ENCODE assay signal across 20 cellular contexts in the genomic region with DNA sequence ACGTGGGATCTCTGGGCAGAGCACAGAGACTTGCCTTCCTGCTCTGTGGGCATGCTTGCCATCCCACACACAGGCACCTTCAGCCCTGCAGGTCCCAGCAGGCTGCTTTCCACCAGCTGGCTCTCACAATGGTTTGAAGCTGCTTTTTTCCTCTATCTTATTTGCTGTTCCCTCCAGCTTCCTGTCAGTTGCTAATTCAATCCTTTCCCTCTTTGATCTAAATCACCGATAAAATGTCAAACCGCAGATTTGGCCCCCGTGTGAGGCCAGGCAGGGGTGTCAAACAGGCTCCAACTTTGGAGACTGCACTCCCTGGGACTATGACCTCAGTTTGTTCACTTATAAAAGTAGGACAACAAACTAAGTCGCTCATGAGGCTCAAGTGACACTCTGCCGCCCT. TPM values are rescaled to one million over a fixed set of nuclear protein-coding genes. Genes with fewer than 3 reads are reported as not detected.
DNase-seq lines count a peak whose midpoint lies in the region; ATAC-seq and TF ChIP-seq lines count a peak whose summit lies in the region.
"Had no signal": no experiment of that assay in that cellular context is flagged by ENCODE, and none has a peak within 500 bp of the region (broad histone marks: within the 10 kb centered on the region; RNA-seq: fewer than 3 reads in every experiment).

No MANE protein-coding gene starts in this region.

- H3K9me3 ChIP-seq in endodermal cell (ENCODE audit: control insufficient read depth, low read length) = no peaks in the 10 kb centered on the region
- H3K9me3 ChIP-seq: Peyer's patch had no signal

- peak overlapping the region; percentile 54 to 90 for H3K27ac Mint-ChIP-seq in stimulated activated naive CD8-positive, alpha-beta T cell treated with anti-CD3 and anti-CD28 coated beads, Interleukin-15, amount 100 ng/mL, for 72 hours
- H3K27ac Mint-ChIP-seq in endodermal cell = no peak overlapping the region
- H3K27ac Mint-ChIP-seq in MCF 10A (ENCODE audit: low read depth, unreplicated experiment) = no peak overlapping the region
- H3K27ac Mint-ChIP-seq: B cell, HFFc6 had no signal

- peaks cover 17% of the 10 kb centered on the region for H3K4me1 Mint-ChIP-seq in stimulated activated naive CD8-positive, alpha-beta T cell treated with anti-CD3 and anti-CD28 coated beads, Interleukin-15, amount 100 ng/mL, for 72 hours
- H3K4me1 Mint-ChIP-seq in endodermal cell (peaks cover 12% of the 10 kb centered on the region), MCF 10A (ENCODE audit: insufficient read depth, unreplicated experiment) (no peaks in the 10 kb centered on the region)
- H3K4me1 Mint-ChIP-seq: B cell had no signal

- POLR2A ChIA-PET in MCF 10A (lab: Yijun Ruan, JAX) = interaction anchor here (0.6 kb wide), 1 partner anchor 43 kb away, joined by 3 read pairs; no protein-coding TSS in a partner anchor

- intact Hi-C loops in MCF 10A (cut with micrococcal nuclease) = no loop called here

- no peak overlapping the region for H3K9ac ChIP-seq in endodermal cell (ENCODE audit: extremely low read depth, low read length, poor library complexity, severe bottlenecking)

- peak; percentile 5 for ATAC-seq in stimulated activated naive CD8-positive, alpha-beta T cell treated with anti-CD3 and anti-CD28 coated beads, Interleukin-15, amount 100 ng/mL, for 72 hours
- no peak for ATAC-seq in stimulated activated naive CD8-positive, alpha-beta T cell treated with anti-CD3 and anti-CD28 coated beads, Interleukin-15, Interleukin-2, amounts not matched to agents 100 U/mL and 50 U/mL, for 24 hours
- ATAC-seq in GM18870 (IDR thresholded peaks at IDR 0.05; ENCODE audit: unreplicated experiment) (no peak), HG02852 (IDR thresholded peaks at IDR 0.05; ENCODE audit: unreplicated experiment) (no peak)

- WGBS in endodermal cell (ENCODE audit: insufficient coverage in 1 of 2, insufficient read length in 1 of 2), 2 experiments = 33 to 55% methylated on average over 4 to 6 of the region's 6 CpGs

- TF ChIP-seq CTCF in endodermal cell (conservative IDR thresholded peaks at IDR 0.05) = no peak
- TF ChIP-seq CTCF in MCF 10A (IDR thresholded peaks at IDR 0.05; ENCODE audit: unreplicated experiment) = no peak

- no peaks in the 10 kb centered on the region for H3K9me3 Mint-ChIP-seq in stimulated activated naive CD8-positive, alpha-beta T cell treated with anti-CD3 and anti-CD28 coated beads, Interleukin-15, amount 100 ng/mL, for 72 hours
- no peaks in the 10 kb centered on the region for H3K9me3 Mint-ChIP-seq in endodermal cell
- no peaks in the 10 kb centered on the region for H3K9me3 Mint-ChIP-seq in MCF 10A (ENCODE audit: unreplicated experiment)
- H3K9me3 Mint-ChIP-seq: CD8-positive, alpha-beta memory T cell; HFFc6 had no signal

- no TSS peak for BruUV-seq in MCF 10A (replicated peaks; lab: Mats Ljungman, UMichigan)

- no peak for DNase-seq in stimulated activated naive CD8-positive, alpha-beta T cell treated with anti-CD3 and anti-CD28 coated beads, Interleukin-15, amount 100 ng/mL, for 72 hours
- no peak for DNase-seq in stimulated activated naive CD8-positive, alpha-beta T cell treated with anti-CD3 and anti-CD28 coated beads, Interleukin-15, Interleukin-2, amounts not matched to agents 100 U/mL and 50 U/mL, for 24 hours
- DNase-seq in SW480 (ENCODE audit: low spot score) (peak; percentile 68), endodermal cell (no peak), MCF 10A (ENCODE audit: unreplicated experiment) (no peak)
- DNase-seq: ACHN; CD8-positive, alpha-beta memory T cell; GOT3; HFFc6; Kasumi-1; MV-4-11; NCI-H1417 treated with DMSO at 0.1 percent for 48 hours; NCI-H2081; NCI-H524; Peyer's patch; SHP77 treated with DMSO at 0.1 percent for 48 hours had no signal

- no peak overlapping the region for H3K27ac ChIP-seq in endodermal cell (ENCODE audit: low read depth, low read length)
- H3K27ac ChIP-seq: Peyer's patch had no signal

- peaks cover 3% of the 10 kb centered on the region for H3K36me3 Mint-ChIP-seq in endodermal cell (ENCODE audit: low read depth)
- H3K36me3 Mint-ChIP-seq in MCF 10A (ENCODE audit: insufficient read depth, unreplicated experiment) = no peaks in the 10 kb centered on the region
- H3K36me3 Mint-ChIP-seq: CD8-positive, alpha-beta memory T cell had no signal

- H3K36me3 ChIP-seq in endodermal cell (ENCODE audit: control insufficient read depth, insufficient read depth, low read length) = no peaks in the 10 kb centered on the region
- H3K36me3 ChIP-seq: Peyer's patch had no signal

- peaks cover 43% of the 10 kb centered on the region for H3K27me3 ChIP-seq in endodermal cell (ENCODE audit: control insufficient read depth, insufficient read depth, low read length, poor library complexity, severe bottlenecking)
- H3K27me3 ChIP-seq: Peyer's patch had no signal

- CTCF ChIA-PET in MCF 10A (lab: Yijun Ruan, JAX) = interaction anchor here (0.6 kb wide), 1 partner anchor 71 kb away, joined by 3 read pairs; no protein-coding TSS in a partner anchor

- peak overlapping the region in 1 of 2 donors; percentile 50 for H3K4me3 Mint-ChIP-seq in stimulated activated naive CD8-positive, alpha-beta T cell treated with anti-CD3 and anti-CD28 coated beads, Interleukin-15, amount 100 ng/mL, for 72 hours
- H3K4me3 Mint-ChIP-seq in endodermal cell = peak overlapping the region; percentile 1
- no peak overlapping the region for H3K4me3 Mint-ChIP-seq in MCF 10A (ENCODE audit: unreplicated experiment)
- H3K4me3 Mint-ChIP-seq: B cell; CD8-positive, alpha-beta memory T cell; HFFc6 had no signal

- no peak overlapping the region for H3K4me3 ChIP-seq in endodermal cell (ENCODE audit: low read length)
- H3K4me3 ChIP-seq: Peyer's patch had no signal

- H3K4me1 ChIP-seq in endodermal cell (ENCODE audit: control insufficient read depth, insufficient read depth, low read length) = peaks cover 10% of the 10 kb centered on the region

- H3K27me3 Mint-ChIP-seq in stimulated activated naive CD8-positive, alpha-beta T cell treated with anti-CD3 and anti-CD28 coated beads, Interleukin-15, amount 100 ng/mL, for 72 hours = no peaks in the 10 kb centered on the region
- H3K27me3 Mint-ChIP-seq in endodermal cell (ENCODE audit: insufficient read depth) (peaks cover 32% of the 10 kb centered on the region), MCF 10A (ENCODE audit: insufficient read depth, unreplicated experiment) (peaks cover 66% of the 10 kb centered on the region)

RNA-seq across cellular contexts. Expression of a gene that starts 40.6 kb away (rescaled TPM):
- total RNA-seq in endodermal cell = 100 to 1,000 TPM; 145 to 158 TPM
- polyA plus RNA-seq in endodermal cell (2013, experiment 1 of 2) = 57.2 TPM
- polyA plus RNA-seq in endodermal cell (2013, experiment 2 of 2) = 55.0 TPM
- 39.4 and 45.9 TPM in 2 replicates for total RNA-seq in MCF 10A (2022)

RNA-seq across cellular contexts. Expression of a gene that starts 50.7 kb away (rescaled TPM):
- total RNA-seq in endodermal cell = 1 to 10 TPM; 2.4 to 4.5 TPM
- polyA plus RNA-seq in endodermal cell (2013, experiment 1 of 2) = 9.6 TPM
- polyA plus RNA-seq in endodermal cell (2013, experiment 2 of 2) = 8.4 TPM
- not detected in 2 replicates for total RNA-seq in MCF 10A (2022)
- total RNA-seq: Daoy, HFFc6 had no signal
- polyA plus RNA-seq: CD8-positive, alpha-beta memory T cell had no signal

Comparison
In these comparisons a context has a peak if more than half of its experiments do, and no peak if none do; other contexts are left out.
1. H3K27ac Mint-ChIP-seq: peak in stimulated activated naive CD8-positive, alpha-beta T cell treated with anti-CD3 and anti-CD28 coated beads, Interleukin-15, amount 100 ng/mL, for 72 hours (2 of 2); none in endodermal cell (single experiment) and MCF 10A (single experiment).